29 cellular contexts compared by ENCODE assay signal in genomic region chr21:35093514-35093913, GRCh38.
"Had no signal": no experiment of that assay in that cellular context is flagged by ENCODE, and none has a peak within 500 bp of the region (broad histone marks: within the 10 kb centered on the region; RNA-seq: fewer than 3 reads in every experiment).

No MANE protein-coding gene starts in this region.

- H3K4me1 Mint-ChIP-seq: immature natural killer cell, mesothelial cell of epicardium, naive B cell, natural killer cell, nephron progenitor cell, neural progenitor cell had no signal

- DNase-seq: hypothalamus; immature natural killer cell; islet precursor cell; left ventricle myocardium inferior; mesendoderm; naive B cell; natural killer cell; nephron progenitor cell; occipital lobe; right lobe of liver; stimulated activated CD4-positive, alpha-beta T cell treated with anti-CD3 and anti-CD28 coated beads, Interleukin-1b, Interleukin-23, amount 100 ng/mL, for 48 hours; stimulated activated CD4-positive, alpha-beta T cell treated with anti-CD3 and anti-CD28 coated beads, Interleukin-2, amount 100 ng/mL, for 48 hours; stimulated activated CD4-positive, alpha-beta T cell treated with anti-CD3 and anti-CD28 coated beads, Interleukin-4, amount 100 ng/mL, for 4 hours; stimulated activated CD8-positive, alpha-beta memory T cell treated with anti-CD3 and anti-CD28 coated beads, Interleukin-4, amount 100 ng/mL, for 48 hours; stimulated activated naive CD4-positive, alpha-beta T cell treated with Interleukin-2 at 50 U/mL for 16 hours; tibial artery; trophoblast cell; upper lobe of right lung had no signal

- H3K4me1 ChIP-seq: left ventricle myocardium inferior, neural progenitor cell, parathyroid adenoma, right atrium auricular region, right lobe of liver, suprapubic skin, upper lobe of right lung had no signal

- H2AFZ ChIP-seq: neural progenitor cell, parathyroid adenoma had no signal

- H3K4me3 Mint-ChIP-seq: immature natural killer cell; mesothelial cell of epicardium; naive B cell; natural killer cell; nephron progenitor cell; neural progenitor cell; stimulated activated memory B cell treated with anti-CD40 and anti-IgM and Interleukin-4, amounts not matched to agents 10 μg/mL and 1 μg/mL and 100 μg/mL, for 72 hours had no signal

- H3K36me3 ChIP-seq: left ventricle myocardium inferior, neural progenitor cell, neutrophil, right atrium auricular region, right lobe of liver, suprapubic skin, thoracic aorta, tibial artery, upper lobe of right lung had no signal

- H3K9ac ChIP-seq: neural progenitor cell, parathyroid adenoma had no signal

- ATAC-seq: natural killer cell; right lobe of liver; stimulated activated memory B cell treated with anti-CD40 and anti-IgM and Interleukin-4, amounts not matched to agents 10 μg/mL and 1 μg/mL and 100 μg/mL, for 72 hours; upper lobe of right lung had no signal

- H3K79me2 ChIP-seq: parathyroid adenoma had no signal

- H3K36me3 Mint-ChIP-seq: mesothelial cell of epicardium; natural killer cell; neural progenitor cell; stimulated activated memory B cell treated with anti-CD40 and anti-IgM and Interleukin-4, amounts not matched to agents 10 μg/mL and 1 μg/mL and 100 μg/mL, for 72 hours had no signal

- H3K4me3 ChIP-seq: left ventricle myocardium inferior, lung, neural progenitor cell, right atrium auricular region, right lobe of liver, smooth muscle cell, suprapubic skin, thoracic aorta, tibial artery, upper lobe of right lung had no signal

- FAIRE-seq: urothelium cell line had no signal

- H3K4me2 ChIP-seq: neural progenitor cell, smooth muscle cell had no signal

- H3K9me3 Mint-ChIP-seq: immature natural killer cell; natural killer cell; stimulated activated memory B cell treated with anti-CD40 and anti-IgM and Interleukin-4, amounts not matched to agents 10 μg/mL and 1 μg/mL and 100 μg/mL, for 72 hours had no signal

- H3K27me3 ChIP-seq: neural progenitor cell, neutrophil, right atrium auricular region, right lobe of liver, suprapubic skin, tibial artery, upper lobe of right lung had no signal

- H3K27ac Mint-ChIP-seq: immature natural killer cell; mesothelial cell of epicardium; natural killer cell; nephron progenitor cell; neural progenitor cell; stimulated activated memory B cell treated with anti-CD40 and anti-IgM and Interleukin-4, amounts not matched to agents 10 μg/mL and 1 μg/mL and 100 μg/mL, for 72 hours had no signal

- H3K27ac ChIP-seq: left ventricle myocardium inferior, neural progenitor cell, neutrophil, parathyroid adenoma, right atrium auricular region, right lobe of liver, suprapubic skin, thoracic aorta, tibial artery, upper lobe of right lung had no signal

- H3K9me3 ChIP-seq: left ventricle myocardium inferior, neutrophil, right atrium auricular region, right lobe of liver, suprapubic skin, thoracic aorta, tibial artery, upper lobe of right lung had no signal

- H3K27me3 Mint-ChIP-seq: stimulated activated memory B cell treated with anti-CD40 and anti-IgM and Interleukin-4, amounts not matched to agents 10 μg/mL and 1 μg/mL and 100 μg/mL, for 72 hours had no signal
